9 cellular contexts compared by ENCODE assay signal in the genomic region with DNA sequence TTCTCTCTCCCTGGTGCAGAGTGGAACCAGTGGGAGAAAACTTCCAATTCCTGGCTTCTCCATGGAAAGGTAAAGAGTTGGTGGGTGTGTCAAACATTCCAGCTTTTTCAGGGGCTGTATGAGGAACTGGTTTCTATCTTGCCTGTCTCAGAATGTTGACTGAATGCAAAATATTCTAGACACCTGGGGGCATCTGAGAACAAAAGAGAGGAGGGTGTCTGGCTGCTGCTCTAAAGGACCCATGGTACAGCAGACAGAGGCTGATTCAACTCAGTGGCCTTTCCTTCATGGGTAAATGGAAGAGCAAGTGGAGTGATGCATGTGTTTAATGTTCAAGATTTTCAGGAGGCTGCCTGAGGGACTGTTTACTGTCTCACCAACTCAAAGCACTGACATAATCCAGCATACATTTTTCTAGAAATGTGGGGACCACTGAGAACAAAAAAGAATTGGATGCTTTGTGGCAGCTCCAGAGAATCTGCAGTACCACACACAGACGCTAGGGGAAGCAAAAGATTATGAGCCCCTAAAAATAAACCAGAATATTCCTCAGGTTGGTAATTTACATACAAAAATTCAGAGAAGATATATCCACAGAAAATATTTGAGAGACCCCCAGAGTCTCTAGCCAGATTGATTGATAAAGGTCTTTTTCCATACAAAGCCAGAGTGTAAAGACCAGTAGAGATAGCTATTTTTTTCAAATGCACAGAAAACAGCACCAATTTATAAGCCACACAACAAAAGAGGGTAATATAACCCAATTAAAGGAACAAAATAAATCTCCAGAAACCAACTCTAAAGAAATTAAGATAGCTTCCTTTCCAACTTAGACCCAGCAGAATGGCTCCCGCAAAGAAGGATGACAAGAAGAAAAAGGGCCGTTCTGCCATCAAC. TPM values are rescaled to one million over a fixed set of nuclear protein-coding genes. Genes with fewer than 3 reads are reported as not detected.
A peak's percentile ranks its signal among the peaks of the same experiment; 100 is the strongest.
DNase-seq lines count a peak whose midpoint lies in the region; ATAC-seq and FAIRE-seq lines count a peak whose summit lies in the region.
"Had no signal": no experiment of that assay in that cellular context is flagged by ENCODE, and none has a peak within 500 bp of the region (broad histone marks: within the 10 kb centered on the region; RNA-seq: fewer than 3 reads in every experiment).

No MANE protein-coding gene starts in this region.

- no peak overlapping the region for H3K27ac Mint-ChIP-seq in stimulated activated naive CD8-positive, alpha-beta T cell treated with anti-CD3 and anti-CD28 coated beads, Interleukin-15, amount 100 ng/mL, for 72 hours
- H3K27ac Mint-ChIP-seq: T-cell had no signal

- peak; percentile 3 for DNase-seq in stimulated activated naive CD8-positive, alpha-beta T cell treated with anti-CD3 and anti-CD28 coated beads, Interleukin-15, Interleukin-2, amounts not matched to agents 100 U/mL and 50 U/mL, for 24 hours
- no peak for DNase-seq in stimulated activated naive CD8-positive, alpha-beta T cell treated with anti-CD3 and anti-CD28 coated beads, Interleukin-15, amount 100 ng/mL, for 72 hours
- DNase-seq in SK-MEL-5 (ENCODE audit: low read depth, low spot score): peak; percentile 40
- peak; percentile 6 for DNase-seq in iPS-NIHi11 (ENCODE audit: low spot score)
- no peak for DNase-seq in mucosa of gallbladder (ENCODE audit: low spot score)
- DNase-seq in RCC 7860 (ENCODE audit: low spot score): no peak
- DNase-seq: T-cell had no signal

- no peak for FAIRE-seq in RCC 7860 (lab: Jason Lieb, UNC)

- in situ Hi-C loops in SK-MEL-5 (cut with HindIII; ENCODE audit: low pct_unique_long_range_greater_than_20kb, low sequenced_read_pairs): no loop called here

- H3K27me3 Mint-ChIP-seq in stimulated activated naive CD8-positive, alpha-beta T cell treated with anti-CD3 and anti-CD28 coated beads, Interleukin-15, amount 100 ng/mL, for 72 hours: no peaks in the 10 kb centered on the region

- no peak for ATAC-seq in stimulated activated naive CD8-positive, alpha-beta T cell treated with anti-CD3 and anti-CD28 coated beads, Interleukin-15, Interleukin-2, amounts not matched to agents 100 U/mL and 50 U/mL, for 24 hours
- ATAC-seq in stimulated activated naive CD8-positive, alpha-beta T cell treated with anti-CD3 and anti-CD28 coated beads, Interleukin-15, amount 100 ng/mL, for 72 hours: no peak
- no peak for ATAC-seq in GM19455 (IDR thresholded peaks at IDR 0.05; ENCODE audit: unreplicated experiment)
- ATAC-seq in GM19395 (IDR thresholded peaks at IDR 0.05; ENCODE audit: unreplicated experiment): no peak
- ATAC-seq: T-cell had no signal

- H3K9me3 Mint-ChIP-seq in stimulated activated naive CD8-positive, alpha-beta T cell treated with anti-CD3 and anti-CD28 coated beads, Interleukin-15, amount 100 ng/mL, for 72 hours: peaks cover 16 to 29% of the 10 kb centered on the region in 2 donors

- H3K4me1 Mint-ChIP-seq in stimulated activated naive CD8-positive, alpha-beta T cell treated with anti-CD3 and anti-CD28 coated beads, Interleukin-15, amount 100 ng/mL, for 72 hours: no peaks in the 10 kb centered on the region
- H3K4me1 Mint-ChIP-seq: T-cell had no signal

- H3K4me3 Mint-ChIP-seq in stimulated activated naive CD8-positive, alpha-beta T cell treated with anti-CD3 and anti-CD28 coated beads, Interleukin-15, amount 100 ng/mL, for 72 hours: no peak overlapping the region
- H3K4me3 Mint-ChIP-seq: T-cell had no signal

RNA-seq across cellular contexts. Expression of a gene that starts 48.0 kb away (rescaled TPM):
- 0.34 and 0.48 TPM in 2 replicates for total RNA-seq in SK-MEL-5 (2014; rRNA removed; shearing (Covaris generic))
- polyA plus RNA-seq in SK-MEL-5 (2015; cell fraction: cytosol; rRNA removed): 0.89 and 1.3 TPM in 2 replicates
- polyA plus RNA-seq in SK-MEL-5 (2015; cell fraction: nucleus; rRNA removed): 0.76 and 2.0 TPM in 2 replicates
- 6.1 TPM for total RNA-seq in mucosa of gallbladder

Comparison
In these comparisons a context has a peak if more than half of its experiments do, and no peak if none do; other contexts are left out.
1. DNase-seq: peak in stimulated activated naive CD8-positive, alpha-beta T cell treated with anti-CD3 and anti-CD28 coated beads, Interleukin-15, Interleukin-2, amounts not matched to agents 100 U/mL and 50 U/mL, for 24 hours (single experiment), SK-MEL-5 (single experiment) and iPS-NIHi11 (single experiment); none in stimulated activated naive CD8-positive, alpha-beta T cell treated with anti-CD3 and anti-CD28 coated beads, Interleukin-15, amount 100 ng/mL, for 72 hours (0 of 2), mucosa of gallbladder (single experiment) and RCC 7860 (single experiment).